ENCODE assay signal across 9 cellular contexts in the genomic region with DNA sequence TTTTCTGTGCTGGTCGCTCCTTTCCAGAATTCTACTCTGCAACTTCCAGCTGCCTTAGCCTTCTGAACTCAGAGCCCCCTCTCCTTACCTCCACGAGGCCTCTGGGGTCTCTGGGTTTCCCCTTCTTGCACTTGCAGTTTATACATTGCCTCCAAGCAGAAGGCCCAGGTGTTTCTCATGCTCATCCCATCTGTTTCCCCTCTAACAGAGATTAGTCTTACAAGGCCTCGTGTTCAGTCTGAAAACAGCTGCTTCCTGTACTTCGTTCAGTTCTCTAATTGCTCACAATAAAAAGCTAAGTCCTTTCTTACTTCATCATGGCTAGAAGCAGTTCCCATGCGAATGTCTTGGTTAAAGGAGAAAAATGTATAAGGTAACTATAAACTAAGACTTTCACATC.
A peak's percentile ranks its signal among the peaks of the same experiment; 100 is the strongest.
DNase-seq lines count a peak whose midpoint lies in the region; ATAC-seq and TF ChIP-seq lines count a peak whose summit lies in the region.
"Had no signal": no experiment of that assay in that cellular context is flagged by ENCODE, and none has a peak within 500 bp of the region (broad histone marks: within the 10 kb centered on the region; RNA-seq: fewer than 3 reads in every experiment).

No MANE protein-coding gene starts in this region.

- H4K20me1 ChIP-seq in SU-DHL-6 (ENCODE audit: low read depth, low read length) = no peaks in the 10 kb centered on the region

- POLR2A ChIA-PET in CD4-positive, alpha-beta memory T cell (lab: Charles Lee; ENCODE audit: partially characterized antibody) = no interaction called here

- H3K4me1 ChIP-seq in CD4-positive, alpha-beta memory T cell (ENCODE audit: insufficient read depth, low read length) = no peaks in the 10 kb centered on the region

- H3K4me1 Mint-ChIP-seq in CD4-positive, alpha-beta memory T cell = peaks cover 0 to 4% (median 1%) of the 10 kb centered on the region in 4 donors

- peak overlapping the region; percentile 45 for H3K4me3 ChIP-seq in SU-DHL-6 (ENCODE audit: insufficient read depth, low read length, poor library complexity, severe bottlenecking)
- H3K4me3 ChIP-seq in CD4-positive, alpha-beta memory T cell (ENCODE audit: low read length in 2 of 2) = no peak overlapping the region

- no peaks in the 10 kb centered on the region for H3K9me2 ChIP-seq in SU-DHL-6 (replicated peaks; ENCODE audit: insufficient read depth, low read length)

- H3K27me3 Mint-ChIP-seq in CD4-positive, alpha-beta memory T cell = no peaks in the 10 kb centered on the region

- DNase-seq in sciatic nerve (ENCODE audit: low spot score) (no peak), NCI-H226 (no peak), DMS53 (lab: John Stamatoyannopoulos, UW) (no peak), NCI-H1436 treated with DMSO at 0.1 percent for 48 hours (lab: John Stamatoyannopoulos, UW) (no peak)
- DNase-seq in CD4-positive, alpha-beta memory T cell = no peak
- DNase-seq: mammary epithelial cell had no signal

- peak overlapping the region; percentile 72 for H3K9ac ChIP-seq in SU-DHL-6 (ENCODE audit: low read length)

- peaks cover 22% of the 10 kb centered on the region for H3K79me2 ChIP-seq in SU-DHL-6 (ENCODE audit: insufficient read depth, low read length)

- no peak overlapping the region for H2AFZ ChIP-seq in SU-DHL-6 (ENCODE audit: low read depth, low read length, severe bottlenecking)

- no peak for TF ChIP-seq CTCF in SU-DHL-6 (IDR thresholded peaks at IDR 0.05; ENCODE audit: insufficient read depth, low read length, poor library complexity, severe bottlenecking)

- peaks cover 0 to 12% of the 10 kb centered on the region in 2 donors for H3K36me3 Mint-ChIP-seq in CD4-positive, alpha-beta memory T cell

- no peak overlapping the region for H3K4me3 Mint-ChIP-seq in CD4-positive, alpha-beta memory T cell

- ATAC-seq in GM19025 (IDR thresholded peaks at IDR 0.05; ENCODE audit: low read depth, unreplicated experiment) (peak; percentile 80), HG03108 (IDR thresholded peaks at IDR 0.05; ENCODE audit: unreplicated experiment) (peak; percentile 77), sciatic nerve (peak; percentile 87)

- intact Hi-C loops in sciatic nerve (cut with DNase I) = no loop called here
- intact Hi-C loops in CD4-positive, alpha-beta memory T cell (cut with micrococcal nuclease) = no loop called here

- H3K27me3 ChIP-seq in SU-DHL-6 (ENCODE audit: low read length) = no peaks in the 10 kb centered on the region
- H3K27me3 ChIP-seq in CD4-positive, alpha-beta memory T cell (ENCODE audit: insufficient read depth, low read length) = no peaks in the 10 kb centered on the region

- H3K4me2 ChIP-seq in SU-DHL-6 (ENCODE audit: low read depth, low read length, poor library complexity, severe bottlenecking) = peak overlapping the region; percentile 97

- H3K9me3 Mint-ChIP-seq in CD4-positive, alpha-beta memory T cell = no peaks in the 10 kb centered on the region

- peaks cover 86% of the 10 kb centered on the region for H3F3A ChIP-seq in SU-DHL-6 (ENCODE audit: insufficient read depth)

- H3K9me3 ChIP-seq in SU-DHL-6 (ENCODE audit: insufficient read depth, low read length) = no peaks in the 10 kb centered on the region
- H3K9me3 ChIP-seq in CD4-positive, alpha-beta memory T cell (ENCODE audit: control insufficient read depth in 1 of 2, low read length in 2 of 2) = no peaks in the 10 kb centered on the region

- 0 out of 2 replicates have a peak, but pooled peaks cover 8% of the 10 kb centered on the region for H3K36me3 ChIP-seq in SU-DHL-6 (ENCODE audit: low read length)
- H3K36me3 ChIP-seq in CD4-positive, alpha-beta memory T cell (ENCODE audit: insufficient read depth, low read length) = no peaks in the 10 kb centered on the region

- CTCF ChIA-PET in CD4-positive, alpha-beta memory T cell (lab: Charles Lee; ENCODE audit: partially characterized antibody) = no interaction called here

- peak overlapping the region; percentile 100 for H3K27ac ChIP-seq in SU-DHL-6 (ENCODE audit: low read depth, low read length)
- H3K27ac ChIP-seq in CD4-positive, alpha-beta memory T cell (ENCODE audit: low read depth, low read length) = no peak overlapping the region

- no peak overlapping the region for H3K27ac Mint-ChIP-seq in CD4-positive, alpha-beta memory T cell
